Comparison of ENCODE assay signal across 7 cellular contexts in genomic region chr17:7445011-7445927, GRCh38. TPM values are rescaled to one million over a fixed set of nuclear protein-coding genes. Genes with fewer than 3 reads are reported as not detected.
DNase-seq lines count a peak whose midpoint lies in the region; ATAC-seq and TF ChIP-seq lines count a peak whose summit lies in the region.

Gene CHRNB1 (plus strand): TSS chr17:7445061. CDS start chr17:7445128, 67 bp downstream.

- ATAC-seq in GM18861 (IDR thresholded peaks at IDR 0.05; ENCODE audit: unreplicated experiment): peak; percentile 48
- ATAC-seq in GM21723 (IDR thresholded peaks at IDR 0.05; ENCODE audit: unreplicated experiment): no peak
- no peak for ATAC-seq in HG03521 (IDR thresholded peaks at IDR 0.05; ENCODE audit: unreplicated experiment)

- DNase-seq in NCI-H82 treated with DMSO at 0.1 percent for 48 hours (lab: John Stamatoyannopoulos, UW; ENCODE audit: unreplicated experiment): peak; percentile 80
- DNase-seq in anterior cingulate cortex (lab: John Stamatoyannopoulos, UW): peak in 49 of 58 donors; percentile 11 to 84 (median 56)
- peak; percentile 76 for DNase-seq in right atrium auricular region (ENCODE audit: low spot score)

- H2AFZ ChIP-seq in parathyroid adenoma: peak within 1 kb of the TSS; percentile 87

- H3K4me1 ChIP-seq in right atrium auricular region (peaks cover 0 to 31% of the 10 kb centered on the region in 2 donors), parathyroid adenoma (peaks cover 14% of the 10 kb centered on the region)

- H3K27ac ChIP-seq in right atrium auricular region: peak within 1 kb of the TSS; percentile 85 to 88
- peak within 1 kb of the TSS; percentile 3 for H3K27ac ChIP-seq in parathyroid adenoma

- no peaks in the 10 kb centered on the region for H3K79me2 ChIP-seq in parathyroid adenoma

- H3K36me3 ChIP-seq in right atrium auricular region (no peaks in the 10 kb centered on the region), parathyroid adenoma (ENCODE audit: control insufficient read depth, insufficient read depth, low read length) (no peaks in the 10 kb centered on the region)

- H3K9ac ChIP-seq in parathyroid adenoma: no peak within 1 kb of the TSS

- H3K4me3 ChIP-seq in right atrium auricular region: peak within 1 kb of the TSS; percentile 44 to 59
- peak within 1 kb of the TSS; percentile 78 for H3K4me3 ChIP-seq in parathyroid adenoma (ENCODE audit: low read depth, low read length)

- peak within 1 kb of the TSS; percentile 92 for H3K4me2 ChIP-seq in parathyroid adenoma (ENCODE audit: low read length)

- no peaks in the 10 kb centered on the region for H3K27me3 ChIP-seq in right atrium auricular region
- no peaks in the 10 kb centered on the region for H3K27me3 ChIP-seq in parathyroid adenoma (ENCODE audit: control insufficient read depth, insufficient read depth, low read length)

- TF ChIP-seq CTCF in right atrium auricular region (IDR thresholded peaks at IDR 0.05): peak in 1 of 2 donors; percentile 34
- TF ChIP-seq CTCF in parathyroid adenoma (IDR thresholded peaks at IDR 0.05): peak; percentile 17

- H3K9me3 ChIP-seq in right atrium auricular region (no peaks in the 10 kb centered on the region), parathyroid adenoma (ENCODE audit: control insufficient read depth, low read length) (no peaks in the 10 kb centered on the region)

RNA-seq across cellular contexts. Expression of gene CHRNB1, which starts in this region (rescaled TPM):
- total RNA-seq in right atrium auricular region: 10 to 100 TPM; 15.8 to 19.0 TPM
